ENCODE assay signal across 16 cellular contexts in genomic region chr13:89214115-89214514, GRCh38.
A peak's percentile ranks its signal among the peaks of the same experiment; 100 is the strongest.
DNase-seq lines count a peak whose midpoint lies in the region; ATAC-seq, FAIRE-seq and TF ChIP-seq lines count a peak whose summit lies in the region.
"Had no signal": no experiment of that assay in that cellular context is flagged by ENCODE, and none has a peak within 500 bp of the region (broad histone marks: within the 10 kb centered on the region; RNA-seq: fewer than 3 reads in every experiment).

No MANE protein-coding gene starts in this region.

- in situ Hi-C loops in astrocyte of the spinal cord (cut with HindIII; ENCODE audit: low sequenced_read_pairs), result no loop called here

- DNase-seq in H54 (ENCODE audit: insufficient read length, low spot score) (no peak), NCI-H1105 treated with DMSO at 0.1 percent for 48 hours (lab: John Stamatoyannopoulos, UW) (peak; percentile 85), astrocyte of the spinal cord (ENCODE audit: low read depth, low spot score) (peak; percentile 11), renal cortical epithelial cell (ENCODE audit: low read depth) (peak; percentile 59), T-helper 1 cell (no peak)
- DNase-seq in stimulated activated CD4-positive, alpha-beta T cell treated with anti-CD3 and anti-CD28 coated beads, Interleukin-4, amount 100 ng/mL, for 24 hours, result no peak
- DNase-seq: BE2C; C1 segment of cervical spinal cord; CD4-positive, alpha-beta T cell; DMS79; GDM1; GM23248; HCEC 1CT had no signal

- peak; percentile 27 for FAIRE-seq in H54 (lab: Jason Lieb, UNC)
- FAIRE-seq: GM12892, GM18507 had no signal

- no peak for ATAC-seq in HG03159 (IDR thresholded peaks at IDR 0.05; ENCODE audit: unreplicated experiment)

- no peak for TF ChIP-seq CTCF in astrocyte of the spinal cord (IDR thresholded peaks at IDR 0.05; ENCODE audit: low read depth, low read length)

- no peak for TF ChIP-seq POLR2A in H54 (IDR thresholded peaks at IDR 0.05; ENCODE audit: low read depth, low read length)

- no peak overlapping the region for H3K4me3 ChIP-seq in astrocyte of the spinal cord (ENCODE audit: low read depth, low read length)
- H3K4me3 ChIP-seq: GM23248 had no signal

Comparison
In these comparisons a context has a peak if more than half of its experiments do, and no peak if none do; other contexts are left out.
1. DNase-seq: peak in NCI-H1105 treated with DMSO at 0.1 percent for 48 hours (single experiment), astrocyte of the spinal cord (single experiment) and renal cortical epithelial cell (single experiment); none in H54 (single experiment), stimulated activated CD4-positive, alpha-beta T cell treated with anti-CD3 and anti-CD28 coated beads, Interleukin-4, amount 100 ng/mL, for 24 hours (single experiment) and T-helper 1 cell (0 of 5).